In the genomic region with DNA sequence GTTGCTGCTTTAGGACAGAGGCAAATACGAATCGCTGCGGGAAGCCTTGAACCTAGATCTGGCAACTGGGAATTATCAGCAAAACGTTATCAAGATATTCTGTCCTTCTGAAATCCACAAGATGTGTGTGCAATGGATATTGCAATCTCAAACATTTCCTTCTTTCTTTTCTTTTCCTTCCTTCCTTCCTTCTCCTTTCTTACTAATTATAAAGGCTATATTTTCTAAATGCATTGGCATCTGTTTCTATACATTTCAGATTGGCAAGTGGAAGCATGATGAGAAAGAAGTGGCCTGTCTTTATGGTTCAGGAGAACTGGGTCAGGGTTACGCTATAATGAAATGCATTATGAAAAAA, we compare ENCODE assay signal across 1 cellular context.
TF ChIP-seq lines count a peak whose summit lies in the region.

No MANE protein-coding gene starts in this region.

TF ChIP-seq in GM23338, 12 proteins besides CTCF, POLR2A, EP300 and RAD21 (continued from another document):
- TF ChIP-seq, protein P1, sequence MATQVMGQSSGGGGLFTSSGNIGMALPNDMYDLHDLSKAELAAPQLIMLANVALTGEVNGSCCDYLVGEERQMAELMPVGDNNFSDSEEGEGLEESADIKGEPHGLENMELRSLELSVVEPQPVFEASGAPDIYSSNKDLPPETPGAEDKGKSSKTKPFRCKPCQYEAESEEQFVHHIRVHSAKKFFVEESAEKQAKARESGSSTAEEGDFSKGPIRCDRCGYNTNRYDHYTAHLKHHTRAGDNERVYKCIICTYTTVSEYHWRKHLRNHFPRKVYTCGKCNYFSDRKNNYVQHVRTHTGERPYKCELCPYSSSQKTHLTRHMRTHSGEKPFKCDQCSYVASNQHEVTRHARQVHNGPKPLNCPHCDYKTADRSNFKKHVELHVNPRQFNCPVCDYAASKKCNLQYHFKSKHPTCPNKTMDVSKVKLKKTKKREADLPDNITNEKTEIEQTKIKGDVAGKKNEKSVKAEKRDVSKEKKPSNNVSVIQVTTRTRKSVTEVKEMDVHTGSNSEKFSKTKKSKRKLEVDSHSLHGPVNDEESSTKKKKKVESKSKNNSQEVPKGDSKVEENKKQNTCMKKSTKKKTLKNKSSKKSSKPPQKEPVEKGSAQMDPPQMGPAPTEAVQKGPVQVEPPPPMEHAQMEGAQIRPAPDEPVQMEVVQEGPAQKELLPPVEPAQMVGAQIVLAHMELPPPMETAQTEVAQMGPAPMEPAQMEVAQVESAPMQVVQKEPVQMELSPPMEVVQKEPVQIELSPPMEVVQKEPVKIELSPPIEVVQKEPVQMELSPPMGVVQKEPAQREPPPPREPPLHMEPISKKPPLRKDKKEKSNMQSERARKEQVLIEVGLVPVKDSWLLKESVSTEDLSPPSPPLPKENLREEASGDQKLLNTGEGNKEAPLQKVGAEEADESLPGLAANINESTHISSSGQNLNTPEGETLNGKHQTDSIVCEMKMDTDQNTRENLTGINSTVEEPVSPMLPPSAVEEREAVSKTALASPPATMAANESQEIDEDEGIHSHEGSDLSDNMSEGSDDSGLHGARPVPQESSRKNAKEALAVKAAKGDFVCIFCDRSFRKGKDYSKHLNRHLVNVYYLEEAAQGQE (IDR thresholded peaks at IDR 0.05; ENCODE audit: unreplicated experiment): no peak
- no peak for TF ChIP-seq JUNB (IDR thresholded peaks at IDR 0.05; ENCODE audit: unreplicated experiment)
- TF ChIP-seq, protein P2, sequence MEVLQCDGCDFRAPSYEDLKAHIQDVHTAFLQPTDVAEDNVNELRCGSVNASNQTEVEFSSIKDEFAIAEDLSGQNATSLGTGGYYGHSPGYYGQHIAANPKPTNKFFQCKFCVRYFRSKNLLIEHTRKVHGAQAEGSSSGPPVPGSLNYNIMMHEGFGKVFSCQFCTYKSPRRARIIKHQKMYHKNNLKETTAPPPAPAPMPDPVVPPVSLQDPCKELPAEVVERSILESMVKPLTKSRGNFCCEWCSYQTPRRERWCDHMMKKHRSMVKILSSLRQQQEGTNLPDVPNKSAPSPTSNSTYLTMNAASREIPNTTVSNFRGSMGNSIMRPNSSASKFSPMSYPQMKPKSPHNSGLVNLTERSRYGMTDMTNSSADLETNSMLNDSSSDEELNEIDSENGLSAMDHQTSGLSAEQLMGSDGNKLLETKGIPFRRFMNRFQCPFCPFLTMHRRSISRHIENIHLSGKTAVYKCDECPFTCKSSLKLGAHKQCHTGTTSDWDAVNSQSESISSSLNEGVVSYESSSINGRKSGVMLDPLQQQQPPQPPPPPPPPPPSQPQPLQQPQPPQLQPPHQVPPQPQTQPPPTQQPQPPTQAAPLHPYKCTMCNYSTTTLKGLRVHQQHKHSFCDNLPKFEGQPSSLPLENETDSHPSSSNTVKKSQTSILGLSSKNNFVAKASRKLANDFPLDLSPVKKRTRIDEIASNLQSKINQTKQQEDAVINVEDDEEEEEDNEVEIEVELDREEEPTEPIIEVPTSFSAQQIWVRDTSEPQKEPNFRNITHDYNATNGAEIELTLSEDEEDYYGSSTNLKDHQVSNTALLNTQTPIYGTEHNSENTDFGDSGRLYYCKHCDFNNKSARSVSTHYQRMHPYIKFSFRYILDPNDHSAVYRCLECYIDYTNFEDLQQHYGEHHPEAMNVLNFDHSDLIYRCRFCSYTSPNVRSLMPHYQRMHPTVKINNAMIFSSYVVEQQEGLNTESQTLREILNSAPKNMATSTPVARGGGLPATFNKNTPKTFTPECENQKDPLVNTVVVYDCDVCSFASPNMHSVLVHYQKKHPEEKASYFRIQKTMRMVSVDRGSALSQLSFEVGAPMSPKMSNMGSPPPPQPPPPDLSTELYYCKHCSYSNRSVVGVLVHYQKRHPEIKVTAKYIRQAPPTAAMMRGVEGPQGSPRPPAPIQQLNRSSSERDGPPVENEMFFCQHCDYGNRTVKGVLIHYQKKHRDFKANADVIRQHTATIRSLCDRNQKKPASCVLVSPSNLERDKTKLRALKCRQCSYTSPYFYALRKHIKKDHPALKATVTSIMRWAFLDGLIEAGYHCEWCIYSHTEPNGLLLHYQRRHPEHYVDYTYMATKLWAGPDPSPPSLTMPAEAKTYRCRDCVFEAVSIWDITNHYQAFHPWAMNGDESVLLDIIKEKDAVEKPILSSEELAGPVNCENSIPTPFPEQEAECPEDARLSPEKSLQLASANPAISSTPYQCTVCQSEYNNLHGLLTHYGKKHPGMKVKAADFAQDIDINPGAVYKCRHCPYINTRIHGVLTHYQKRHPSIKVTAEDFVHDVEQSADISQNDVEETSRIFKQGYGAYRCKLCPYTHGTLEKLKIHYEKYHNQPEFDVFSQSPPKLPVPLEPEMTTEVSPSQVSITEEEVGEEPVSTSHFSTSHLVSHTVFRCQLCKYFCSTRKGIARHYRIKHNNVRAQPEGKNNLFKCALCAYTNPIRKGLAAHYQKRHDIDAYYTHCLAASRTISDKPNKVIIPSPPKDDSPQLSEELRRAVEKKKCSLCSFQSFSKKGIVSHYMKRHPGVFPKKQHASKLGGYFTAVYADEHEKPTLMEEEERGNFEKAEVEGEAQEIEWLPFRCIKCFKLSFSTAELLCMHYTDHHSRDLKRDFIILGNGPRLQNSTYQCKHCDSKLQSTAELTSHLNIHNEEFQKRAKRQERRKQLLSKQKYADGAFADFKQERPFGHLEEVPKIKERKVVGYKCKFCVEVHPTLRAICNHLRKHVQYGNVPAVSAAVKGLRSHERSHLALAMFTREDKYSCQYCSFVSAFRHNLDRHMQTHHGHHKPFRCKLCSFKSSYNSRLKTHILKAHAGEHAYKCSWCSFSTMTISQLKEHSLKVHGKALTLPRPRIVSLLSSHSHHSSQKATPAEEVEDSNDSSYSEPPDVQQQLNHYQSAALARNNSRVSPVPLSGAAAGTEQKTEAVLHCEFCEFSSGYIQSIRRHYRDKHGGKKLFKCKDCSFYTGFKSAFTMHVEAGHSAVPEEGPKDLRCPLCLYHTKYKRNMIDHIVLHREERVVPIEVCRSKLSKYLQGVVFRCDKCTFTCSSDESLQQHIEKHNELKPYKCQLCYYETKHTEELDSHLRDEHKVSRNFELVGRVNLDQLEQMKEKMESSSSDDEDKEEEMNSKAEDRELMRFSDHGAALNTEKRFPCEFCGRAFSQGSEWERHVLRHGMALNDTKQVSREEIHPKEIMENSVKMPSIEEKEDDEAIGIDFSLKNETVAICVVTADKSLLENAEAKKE (CRISPR knock-in tag; IDR thresholded peaks at IDR 0.05): no peak
- TF ChIP-seq ZNF114 (CRISPR knock-in tag; IDR thresholded peaks at IDR 0.05): no peak
- TF ChIP-seq CREB1 (CRISPR knock-in tag; IDR thresholded peaks at IDR 0.05; ENCODE audit: low read depth): no peak
- TF ChIP-seq, protein P3, sequence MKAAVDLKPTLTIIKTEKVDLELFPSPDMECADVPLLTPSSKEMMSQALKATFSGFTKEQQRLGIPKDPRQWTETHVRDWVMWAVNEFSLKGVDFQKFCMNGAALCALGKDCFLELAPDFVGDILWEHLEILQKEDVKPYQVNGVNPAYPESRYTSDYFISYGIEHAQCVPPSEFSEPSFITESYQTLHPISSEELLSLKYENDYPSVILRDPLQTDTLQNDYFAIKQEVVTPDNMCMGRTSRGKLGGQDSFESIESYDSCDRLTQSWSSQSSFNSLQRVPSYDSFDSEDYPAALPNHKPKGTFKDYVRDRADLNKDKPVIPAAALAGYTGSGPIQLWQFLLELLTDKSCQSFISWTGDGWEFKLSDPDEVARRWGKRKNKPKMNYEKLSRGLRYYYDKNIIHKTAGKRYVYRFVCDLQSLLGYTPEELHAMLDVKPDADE (IDR thresholded peaks at IDR 0.05): no peak
- TF ChIP-seq POLR2AphosphoS5 (IDR thresholded peaks at IDR 0.05; ENCODE audit: low read depth): no peak
- no peak for TF ChIP-seq NANOG (IDR thresholded peaks at IDR 0.05; ENCODE audit: borderline replicate concordance)
- TF ChIP-seq EZH2phosphoT487 (IDR thresholded peaks at IDR 0.05; ENCODE audit: unreplicated experiment): no peak
- TF ChIP-seq STAT1 (IDR thresholded peaks at IDR 0.05; ENCODE audit: unreplicated experiment): no peak
